ENCODE assay signal across 16 cellular contexts in the genomic region with DNA sequence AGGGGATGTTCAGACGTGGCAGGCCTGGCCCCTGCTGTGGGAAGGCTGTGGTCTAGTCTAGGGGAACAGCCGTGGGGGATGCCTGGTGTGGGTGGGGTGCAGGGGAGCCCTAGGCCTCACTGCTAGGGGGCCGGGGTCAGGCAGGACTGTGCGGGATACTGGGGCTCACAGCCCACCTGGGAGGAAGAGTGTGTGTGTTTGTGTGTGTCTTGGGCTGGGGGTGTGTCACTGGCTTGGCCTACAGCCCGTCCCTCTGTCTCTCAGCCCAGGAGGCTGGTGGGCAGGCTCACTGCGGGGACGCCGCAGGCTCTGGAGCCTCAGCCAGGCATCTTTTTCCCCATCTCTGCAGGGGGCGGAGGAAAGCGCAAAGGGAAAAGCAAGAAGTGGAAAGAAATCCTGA.
A peak's percentile ranks its signal among the peaks of the same experiment; 100 is the strongest.
DNase-seq lines count a peak whose midpoint lies in the region; ATAC-seq and TF ChIP-seq lines count a peak whose summit lies in the region.
"Had no signal": no experiment of that assay in that cellular context is flagged by ENCODE, and none has a peak within 500 bp of the region (broad histone marks: within the 10 kb centered on the region; RNA-seq: fewer than 3 reads in every experiment).

No MANE protein-coding gene starts in this region.

- H3K9me3 ChIP-seq in left ventricle myocardium inferior (replicated peaks) (peaks cover 2% of the 10 kb centered on the region), neural progenitor cell (ENCODE audit: low read depth) (no peaks in the 10 kb centered on the region)

- DNase-seq in Right ventricle myocardium superior: peak; percentile 22
- no peak for DNase-seq in left ventricle myocardium inferior
- no peak for DNase-seq in endothelial cell (ENCODE audit: low spot score)
- DNase-seq in neural progenitor cell (ENCODE audit: low spot score): peak; percentile 39
- no peak for DNase-seq in posterior cingulate gyrus
- DNase-seq in DMS53 treated with DMSO at 0.1 percent for 48 hours (lab: John Stamatoyannopoulos, UW; ENCODE audit: unreplicated experiment): no peak
- DNase-seq in NCI-H146 treated with DMSO at 0.1 percent for 48 hours (lab: John Stamatoyannopoulos, UW; ENCODE audit: unreplicated experiment): no peak
- DNase-seq: CD8-positive, alpha-beta T cell; COR-L47; DMS153; DND-41; GF-D8 had no signal

- TF ChIP-seq CTCF in left ventricle myocardium inferior (IDR thresholded peaks at IDR 0.05; ENCODE audit: borderline replicate concordance) (no peak), endothelial cell (IDR thresholded peaks at IDR 0.05; ENCODE audit: unreplicated experiment) (no peak), neural progenitor cell (IDR thresholded peaks at IDR 0.05) (no peak)

- no peaks in the 10 kb centered on the region for H4K20me1 ChIP-seq in neural progenitor cell (ENCODE audit: low read depth)

- ATAC-seq in Right ventricle myocardium superior (ENCODE audit: poor library complexity) (no peak), esophagus mucosa (no peak)
- ATAC-seq: CD8-positive, alpha-beta T cell; HepG2 had no signal

- peaks cover 44% of the 10 kb centered on the region for H3K36me3 Mint-ChIP-seq in endothelial cell (ENCODE audit: low read depth, unreplicated experiment)
- H3K36me3 Mint-ChIP-seq in neural progenitor cell: no peaks in the 10 kb centered on the region

- H3K36me3 ChIP-seq in left ventricle myocardium inferior (peaks cover 25% of the 10 kb centered on the region), neural progenitor cell (no peaks in the 10 kb centered on the region)

- no peak overlapping the region for H3K9ac ChIP-seq in neural progenitor cell

- H3K9me3 Mint-ChIP-seq in endothelial cell (ENCODE audit: unreplicated experiment) (no peaks in the 10 kb centered on the region), neural progenitor cell (no peaks in the 10 kb centered on the region)
- H3K9me3 Mint-ChIP-seq: CD8-positive, alpha-beta T cell had no signal

- no peak overlapping the region for H3K27ac ChIP-seq in left ventricle myocardium inferior (replicated peaks)
- no peak overlapping the region for H3K27ac ChIP-seq in neural progenitor cell
- H3K27ac ChIP-seq: 22Rv1 had no signal

- H3K4me1 Mint-ChIP-seq in endothelial cell (ENCODE audit: unreplicated experiment): peaks cover 41% of the 10 kb centered on the region
- H3K4me1 Mint-ChIP-seq in neural progenitor cell: peaks cover 37% of the 10 kb centered on the region

- peak overlapping the region; percentile 54 for H3K27ac Mint-ChIP-seq in endothelial cell (ENCODE audit: unreplicated experiment)
- H3K27ac Mint-ChIP-seq in neural progenitor cell: no peak overlapping the region
- H3K27ac Mint-ChIP-seq: CD8-positive, alpha-beta T cell had no signal

- H3K4me2 ChIP-seq in neural progenitor cell: peak overlapping the region; percentile 5

- H3K4me3 ChIP-seq in left ventricle myocardium inferior (no peak overlapping the region), neural progenitor cell (no peak overlapping the region)

- H3K27me3 ChIP-seq in left ventricle myocardium inferior (ENCODE audit: low read depth): no peaks in the 10 kb centered on the region
- no peaks in the 10 kb centered on the region for H3K27me3 ChIP-seq in neural progenitor cell

- intact Hi-C loops in Right ventricle myocardium superior (cut with DNase I): no loop called here
- intact Hi-C loops in left ventricle myocardium inferior (cut with micrococcal nuclease): no loop called here
- intact Hi-C loops in posterior cingulate gyrus (cut with DNase I): no loop called here

- no peak overlapping the region for H3K4me3 Mint-ChIP-seq in endothelial cell (ENCODE audit: unreplicated experiment)
- H3K4me3 Mint-ChIP-seq in neural progenitor cell: no peak overlapping the region
- H3K4me3 Mint-ChIP-seq: CD14-positive monocyte; CD8-positive, alpha-beta T cell had no signal

- H3K4me1 ChIP-seq in left ventricle myocardium inferior (peaks cover 60% of the 10 kb centered on the region), neural progenitor cell (peaks cover 23% of the 10 kb centered on the region)

- H2AFZ ChIP-seq in neural progenitor cell (replicated peaks): no peak overlapping the region

- no peaks in the 10 kb centered on the region for H3F3A ChIP-seq in neural progenitor cell (ENCODE audit: low read depth)

- H3K79me2 ChIP-seq in neural progenitor cell (ENCODE audit: low read depth): no peaks in the 10 kb centered on the region

- peaks cover 25% of the 10 kb centered on the region for H3K27me3 Mint-ChIP-seq in endothelial cell (ENCODE audit: unreplicated experiment)
- H3K27me3 Mint-ChIP-seq in neural progenitor cell (ENCODE audit: insufficient read depth, low read depth): peaks cover 4% of the 10 kb centered on the region

Comparison
In these comparisons a context has a peak if more than half of its experiments do, and no peak if none do; other contexts are left out.
1. DNase-seq: peak in Right ventricle myocardium superior (single experiment) and neural progenitor cell (single experiment); none in left ventricle myocardium inferior (single experiment), endothelial cell (single experiment), posterior cingulate gyrus (0 of 10), DMS53 treated with DMSO at 0.1 percent for 48 hours (single experiment) and NCI-H146 treated with DMSO at 0.1 percent for 48 hours (single experiment).